ENCODE assay signal across 1 cellular context in the genomic region with DNA sequence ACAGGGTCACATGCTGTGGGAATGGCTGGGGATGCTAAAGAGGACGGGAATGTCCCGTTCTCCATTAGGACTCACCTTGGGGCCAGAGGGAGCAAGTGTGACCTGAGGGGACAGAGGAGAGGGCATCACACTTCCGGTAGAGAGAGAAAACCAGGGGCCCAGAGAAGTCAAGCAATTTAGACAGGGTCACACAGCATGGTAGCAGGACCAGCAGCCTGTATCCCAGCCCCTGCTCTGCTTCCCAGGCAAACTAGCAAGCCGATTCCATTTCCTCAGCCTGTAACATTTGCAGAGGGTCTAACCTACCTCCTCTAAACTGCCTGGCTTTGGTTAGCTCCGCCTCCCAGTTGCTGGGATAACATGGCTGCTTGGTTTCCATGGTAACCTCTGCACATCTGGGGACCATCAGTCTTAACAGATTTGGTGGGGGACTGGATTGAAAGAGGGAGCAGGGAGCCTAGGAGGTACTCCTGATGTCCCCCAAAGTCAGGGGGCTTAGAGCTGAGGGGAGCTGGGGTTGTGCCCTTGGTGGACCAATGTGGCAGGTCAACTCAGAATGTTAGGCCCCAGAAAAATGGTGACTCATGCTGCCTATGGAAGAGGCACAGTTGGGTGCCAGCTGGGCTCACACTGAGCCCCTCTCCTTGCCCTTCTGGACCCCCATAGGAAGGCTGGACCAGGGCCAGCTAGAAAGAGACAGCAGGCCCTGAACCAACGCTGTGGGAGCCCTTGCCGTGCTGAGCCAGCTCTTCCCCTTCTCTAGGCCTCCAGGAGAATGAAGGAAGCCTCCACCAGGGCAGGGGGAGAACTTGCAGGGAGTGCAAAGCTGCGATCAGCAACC.
TF ChIP-seq lines count a peak whose summit lies in the region.

No MANE protein-coding gene starts in this region.

TF ChIP-seq in GM23338, 12 proteins besides CTCF, POLR2A, EP300 and RAD21 (continued from another document):
- TF ChIP-seq EZH2 (IDR thresholded peaks at IDR 0.05; ENCODE audit: low read depth, unreplicated experiment) (no peak), STAT1 (IDR thresholded peaks at IDR 0.05; ENCODE audit: unreplicated experiment) (no peak)
